In the genomic region with DNA sequence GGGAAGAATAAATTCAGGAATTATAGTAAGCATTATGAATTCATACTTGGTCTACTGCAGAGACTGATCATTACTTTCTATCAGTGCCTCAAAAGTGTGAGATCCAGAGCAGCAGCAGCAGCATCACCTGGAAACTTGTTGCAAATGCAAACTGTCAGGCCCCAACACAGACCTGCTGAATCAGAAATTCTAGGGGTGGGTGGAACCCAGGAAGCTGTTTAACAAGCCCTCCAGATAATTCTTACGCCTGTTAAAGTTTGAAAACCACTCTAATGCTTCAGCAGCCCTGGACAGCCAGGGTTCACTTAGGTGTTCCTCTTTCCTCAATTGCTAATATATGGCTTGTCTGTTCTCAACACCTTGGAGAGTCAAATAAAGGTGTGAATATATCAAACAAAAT, we compare ENCODE assay signal across 16 cellular contexts.
"Had no signal": no experiment of that assay in that cellular context is flagged by ENCODE, and none has a peak within 500 bp of the region (broad histone marks: within the 10 kb centered on the region; RNA-seq: fewer than 3 reads in every experiment).

No MANE protein-coding gene starts in this region.

- H3K9me3 ChIP-seq: pancreas, thoracic aorta, upper lobe of right lung had no signal

- H3K27ac ChIP-seq: pancreas, thoracic aorta, upper lobe of right lung, VCaP had no signal

- ATAC-seq: pancreas; sciatic nerve; stimulated activated naive B cell treated with anti-CD40 and anti-IgM and Interleukin-4, amounts not matched to agents 10 μg/mL and 1 μg/mL and 100 μg/mL, for 72 hours; T-helper 17 cell; upper lobe of right lung had no signal

- H3K4me3 ChIP-seq: lung, pancreas, thoracic aorta, upper lobe of right lung had no signal

- DNase-seq: activated CD4-positive, alpha-beta T cell treated with anti-CD3 and anti-CD28 coated beads, Interleukin-2, amount 50 U/mL, for 4 hours; activated gamma-delta T cell treated with Interleukin-2 at 50 U/mL for 16 hours; activated naive CD8-positive, alpha-beta T cell treated with anti-CD3 and anti-CD28 coated beads for 36 hours; activated T-cell treated with anti-CD3 and anti-CD28 coated beads for 4 hours; amniotic stem cell; hypothalamus; islet precursor cell; pancreas; stimulated activated naive B cell treated with anti-CD40 and anti-IgM and Interleukin-4, amounts not matched to agents 10 μg/mL and 1 μg/mL and 100 μg/mL, for 72 hours; T-helper 17 cell; upper lobe of right lung had no signal

- H3K9me3 Mint-ChIP-seq: activated naive CD8-positive, alpha-beta T cell treated with anti-CD3 and anti-CD28 coated beads for 36 hours; activated T-helper 1 cell treated with anti-CD3 and anti-CD28 coated beads, Interleukin-12 subunit alpha, Interleukin-12 subunit beta, Interleukin-2, Interleukin-4 antibody, amounts not matched to agents 30 ng/mL and 10 ng/mL and 1 ng/mL, durations not matched to agents 14 hours and 24 hours and 36 hours; stimulated activated naive B cell treated with anti-CD40 and anti-IgM and Interleukin-4, amounts not matched to agents 10 μg/mL and 1 μg/mL and 100 μg/mL, for 72 hours had no signal

- H3K27me3 Mint-ChIP-seq: activated naive CD8-positive, alpha-beta T cell treated with anti-CD3 and anti-CD28 coated beads for 36 hours; stimulated activated naive B cell treated with anti-CD40 and anti-IgM and Interleukin-4, amounts not matched to agents 10 μg/mL and 1 μg/mL and 100 μg/mL, for 72 hours; T-helper 17 cell had no signal

- H3K27me3 ChIP-seq: pancreas, upper lobe of right lung had no signal

- H3K27ac Mint-ChIP-seq: activated naive CD8-positive, alpha-beta T cell treated with anti-CD3 and anti-CD28 coated beads for 36 hours; activated T-helper 1 cell treated with anti-CD3 and anti-CD28 coated beads, Interleukin-12 subunit alpha, Interleukin-12 subunit beta, Interleukin-2, Interleukin-4 antibody, amounts not matched to agents 30 ng/mL and 10 ng/mL and 1 ng/mL, durations not matched to agents 14 hours and 24 hours and 36 hours; stimulated activated naive B cell treated with anti-CD40 and anti-IgM and Interleukin-4, amounts not matched to agents 10 μg/mL and 1 μg/mL and 100 μg/mL, for 72 hours; T-helper 17 cell had no signal

- H3K4me3 Mint-ChIP-seq: activated naive CD8-positive, alpha-beta T cell treated with anti-CD3 and anti-CD28 coated beads for 36 hours; activated T-helper 1 cell treated with anti-CD3 and anti-CD28 coated beads, Interleukin-12 subunit alpha, Interleukin-12 subunit beta, Interleukin-2, Interleukin-4 antibody, amounts not matched to agents 30 ng/mL and 10 ng/mL and 1 ng/mL, durations not matched to agents 14 hours and 24 hours and 36 hours; stimulated activated naive B cell treated with anti-CD40 and anti-IgM and Interleukin-4, amounts not matched to agents 10 μg/mL and 1 μg/mL and 100 μg/mL, for 72 hours; T-helper 17 cell had no signal

- H3K36me3 ChIP-seq: pancreas, thoracic aorta, upper lobe of right lung had no signal
